17 cellular contexts compared by ENCODE assay signal in genomic region chr4:36227913-36228312, GRCh38. TPM values are rescaled to one million over a fixed set of nuclear protein-coding genes. Genes with fewer than 3 reads are reported as not detected.
"Had no signal": no experiment of that assay in that cellular context is flagged by ENCODE, and none has a peak within 500 bp of the region (broad histone marks: within the 10 kb centered on the region; RNA-seq: fewer than 3 reads in every experiment).

No MANE protein-coding gene starts in this region.

- H3K27me3 Mint-ChIP-seq: activated naive CD8-positive, alpha-beta T cell; naive thymus-derived CD4-positive, alpha-beta T cell had no signal

- H3K4me3 ChIP-seq: hepatocyte, left lung, SJCRH30, skin epidermis had no signal

- H3K4me2 ChIP-seq: hepatocyte had no signal

- H3K27ac ChIP-seq: brain microvascular endothelial cell, hepatocyte, left lung, SJCRH30, skin epidermis had no signal

- H3K27ac Mint-ChIP-seq: activated naive CD8-positive, alpha-beta T cell had no signal

- H3K4me3 Mint-ChIP-seq: activated naive CD8-positive, alpha-beta T cell had no signal

- DNase-seq: activated T-cell treated with anti-CD3 and anti-CD28 coated beads, Interleukin-2, amount 50 U/mL, for 1 hour; amygdala; brain microvascular endothelial cell; dermis blood vessel endothelial cell; left lung; mammary epithelial cell; naive thymus-derived CD4-positive, alpha-beta T cell; SJCRH30; stimulated activated CD4-positive, alpha-beta T cell treated with anti-CD3 and anti-CD28 coated beads, Interleukin-15, amount 100 ng/mL, for 24 hours; stimulated activated CD4-positive, alpha-beta T cell treated with anti-CD3 and anti-CD28 coated beads, Interleukin-4, amount 100 ng/mL, for 24 hours; stimulated activated naive CD4-positive, alpha-beta T cell treated with Interleukin-2 at 50 U/mL for 16 hours; trophoblast cell had no signal

- H2AFZ ChIP-seq: hepatocyte had no signal

- H3K36me3 ChIP-seq: brain microvascular endothelial cell, SJCRH30 had no signal

- H3K27me3 ChIP-seq: brain microvascular endothelial cell, hepatocyte, left lung, SJCRH30 had no signal

- H3K9me3 ChIP-seq: left lung, SJCRH30 had no signal

- ATAC-seq: activated CD4-positive, CD25-positive, alpha-beta regulatory T cell treated with anti-CD3 and anti-CD28 coated beads, Interleukin-2, amount 50 U/mL, for 24 hours; left lung; naive thymus-derived CD4-positive, alpha-beta T cell had no signal

RNA-seq across cellular contexts. Expression of gene DTHD1, which starts 53.5 kb away (rescaled TPM):
- total RNA-seq: dermis blood vessel endothelial cell, hepatocyte, mammary epithelial cell, SJCRH30 had no signal
- polyA plus RNA-seq: hepatocyte; keratinocyte; mammary epithelial cell; naive thymus-derived CD4-positive, alpha-beta T cell had no signal
